17 cellular contexts compared by ENCODE assay signal in the genomic region with DNA sequence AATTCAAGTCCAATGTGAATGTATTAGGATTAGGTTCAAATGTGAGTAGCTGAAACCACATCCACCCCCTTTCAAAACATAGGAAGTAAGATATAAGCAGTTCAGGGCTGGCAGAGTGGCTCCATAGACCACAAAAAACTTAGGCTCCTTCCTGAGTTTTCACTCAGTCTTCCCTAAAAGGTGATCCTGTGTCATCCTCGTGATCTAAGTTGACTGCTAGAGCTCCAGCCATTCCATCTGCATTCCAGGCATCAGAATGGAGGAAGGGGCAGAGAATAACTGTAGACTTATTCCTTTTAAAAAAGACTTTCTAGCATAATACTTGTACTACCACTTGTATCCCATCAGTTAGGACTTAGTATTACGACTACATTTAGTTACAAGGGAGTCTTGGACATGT.
DNase-seq lines count a peak whose midpoint lies in the region; TF ChIP-seq lines count a peak whose summit lies in the region.
"Had no signal": no experiment of that assay in that cellular context is flagged by ENCODE, and none has a peak within 500 bp of the region (broad histone marks: within the 10 kb centered on the region; RNA-seq: fewer than 3 reads in every experiment).

No MANE protein-coding gene starts in this region.

- H3K36me3 Mint-ChIP-seq in type B pancreatic cell: peaks cover 35% of the 10 kb centered on the region
- no peaks in the 10 kb centered on the region for H3K36me3 Mint-ChIP-seq in Caco-2 (ENCODE audit: insufficient read depth, unreplicated experiment)
- H3K36me3 Mint-ChIP-seq: CD4-positive, CD25-positive, alpha-beta regulatory T cell; CD8-positive, alpha-beta memory T cell had no signal

- peaks cover 59% of the 10 kb centered on the region for H3K4me1 Mint-ChIP-seq in type B pancreatic cell (ENCODE audit: unreplicated experiment)
- peaks cover under 1% of the 10 kb centered on the region for H3K4me1 Mint-ChIP-seq in Caco-2 (ENCODE audit: low read depth, unreplicated experiment)
- H3K4me1 Mint-ChIP-seq: CD4-positive, CD25-positive, alpha-beta regulatory T cell; CD8-positive, alpha-beta memory T cell had no signal

- in situ Hi-C loops in brain microvascular endothelial cell (cut with HindIII; ENCODE audit: low pct_ligation_motif_present, low sequenced_read_pairs): no loop called here

- TF ChIP-seq CTCF in HEK293 (tag by site-specific recombination; IDR thresholded peaks at IDR 0.05) (no peak), brain microvascular endothelial cell (IDR thresholded peaks at IDR 0.05; ENCODE audit: low read depth, low read length, missing control alignments) (no peak), type B pancreatic cell (conservative IDR thresholded peaks at IDR 0.05) (no peak), Caco-2 (IDR thresholded peaks at IDR 0.05; ENCODE audit: insufficient read depth in 1 of 2, low read depth in 1 of 2, low read length in 1 of 2, severe bottlenecking in 1 of 2, unreplicated experiment in 1 of 2) (no peak)

- no peaks in the 10 kb centered on the region for H3K36me3 ChIP-seq in HEK293 (ENCODE audit: control insufficient read depth in 2 of 2, insufficient read depth in 1 of 2, low read length in 2 of 2)
- H3K36me3 ChIP-seq in brain microvascular endothelial cell (replicated peaks): no peaks in the 10 kb centered on the region
- no peaks in the 10 kb centered on the region for H3K36me3 ChIP-seq in Caco-2 (ENCODE audit: control insufficient read depth, insufficient read depth, low read length)
- H3K36me3 ChIP-seq: BE2C had no signal

- no peaks in the 10 kb centered on the region for H3K27me3 Mint-ChIP-seq in type B pancreatic cell
- no peaks in the 10 kb centered on the region for H3K27me3 Mint-ChIP-seq in Caco-2 (ENCODE audit: insufficient read depth, unreplicated experiment)
- H3K27me3 Mint-ChIP-seq: CD4-positive, CD25-positive, alpha-beta regulatory T cell; CD8-positive, alpha-beta memory T cell had no signal

- no peaks in the 10 kb centered on the region for H3K9me3 ChIP-seq in HEK293 (ENCODE audit: control insufficient read depth, insufficient read depth, low read depth, low read length)
- H3K9me3 ChIP-seq in Caco-2: no peaks in the 10 kb centered on the region

- DNase-seq in brain microvascular endothelial cell (no peak), type B pancreatic cell (ENCODE audit: extremely low spot score, unreplicated experiment) (no peak), Caco-2 (no peak), DMS114 treated with DMSO at 0.1 percent for 48 hours (lab: John Stamatoyannopoulos, UW; ENCODE audit: unreplicated experiment) (no peak)
- no peak for DNase-seq in stimulated activated CD4-positive, alpha-beta T cell treated with anti-CD3 and anti-CD28 coated beads, Interleukin-4, amount 100 ng/mL, for 24 hours
- DNase-seq: ACHN; BE2C; C1 segment of cervical spinal cord; CD4-positive, CD25-positive, alpha-beta regulatory T cell; CD8-positive, alpha-beta memory T cell; DMS79 treated with DMSO at 0.1 percent for 48 hours; GF-D8; GOT3; H9; IMR-90; KBM-7 had no signal

- peaks cover 11% of the 10 kb centered on the region for H3K9me3 Mint-ChIP-seq in type B pancreatic cell
- H3K9me3 Mint-ChIP-seq in Caco-2 (ENCODE audit: unreplicated experiment): no peaks in the 10 kb centered on the region
- H3K9me3 Mint-ChIP-seq: H9 had no signal

- CTCF ChIA-PET in HEK293 (lab: Yijun Ruan, JAX): no interaction called here
- CTCF ChIA-PET in Caco-2 (lab: Charles Lee): no interaction called here

- H3K4me1 ChIP-seq in HEK293 (ENCODE audit: control insufficient read depth, insufficient read depth, low read length): no peaks in the 10 kb centered on the region; the same call in 1 of the 2 replicates
- H3K4me1 ChIP-seq in Caco-2: peaks cover 11% of the 10 kb centered on the region
- H3K4me1 ChIP-seq: BE2C had no signal

- H3K4me3 Mint-ChIP-seq in type B pancreatic cell (no peak overlapping the region), Caco-2 (ENCODE audit: unreplicated experiment) (no peak overlapping the region)
- H3K4me3 Mint-ChIP-seq: CD4-positive, CD25-positive, alpha-beta regulatory T cell; CD8-positive, alpha-beta memory T cell; H9 had no signal

- POLR2A ChIA-PET in HEK293 (lab: Yijun Ruan, JAX): no interaction called here
- POLR2A ChIA-PET in Caco-2 (lab: Charles Lee): no interaction called here

- no peak overlapping the region for H3K27ac ChIP-seq in HEK293 (ENCODE audit: extremely low read depth, low read depth, low read length)
- peak overlapping the region; percentile 98 for H3K27ac ChIP-seq in brain microvascular endothelial cell

- H3K27ac Mint-ChIP-seq in type B pancreatic cell (peak overlapping the region; percentile 61), Caco-2 (ENCODE audit: unreplicated experiment) (no peak overlapping the region)
- H3K27ac Mint-ChIP-seq: CD4-positive, CD25-positive, alpha-beta regulatory T cell; CD8-positive, alpha-beta memory T cell; H9 had no signal

- H3K4me3 ChIP-seq in HEK293 (ENCODE audit: low read depth, low read length) (no peak overlapping the region), brain microvascular endothelial cell (ENCODE audit: low read depth, low read length) (no peak overlapping the region), Caco-2 (ENCODE audit: low read depth, low read length) (no peak overlapping the region)

- BruUV-seq in Caco-2 (replicated peaks; lab: Mats Ljungman, UMichigan): no TSS peak

- H3K27me3 ChIP-seq in brain microvascular endothelial cell (replicated peaks) (no peaks in the 10 kb centered on the region), Caco-2 (replicated peaks; ENCODE audit: control insufficient read depth, insufficient read depth, low read length) (no peaks in the 10 kb centered on the region)
- H3K27me3 ChIP-seq: BE2C had no signal

- intact Hi-C loops in Caco-2 (cut with micrococcal nuclease; ENCODE audit: unreplicated experiment): no loop called here

TF ChIP-seq in HEK293, 187 proteins besides CTCF, POLR2A, EP300 and RAD21:
- TF ChIP-seq, protein P1, sequence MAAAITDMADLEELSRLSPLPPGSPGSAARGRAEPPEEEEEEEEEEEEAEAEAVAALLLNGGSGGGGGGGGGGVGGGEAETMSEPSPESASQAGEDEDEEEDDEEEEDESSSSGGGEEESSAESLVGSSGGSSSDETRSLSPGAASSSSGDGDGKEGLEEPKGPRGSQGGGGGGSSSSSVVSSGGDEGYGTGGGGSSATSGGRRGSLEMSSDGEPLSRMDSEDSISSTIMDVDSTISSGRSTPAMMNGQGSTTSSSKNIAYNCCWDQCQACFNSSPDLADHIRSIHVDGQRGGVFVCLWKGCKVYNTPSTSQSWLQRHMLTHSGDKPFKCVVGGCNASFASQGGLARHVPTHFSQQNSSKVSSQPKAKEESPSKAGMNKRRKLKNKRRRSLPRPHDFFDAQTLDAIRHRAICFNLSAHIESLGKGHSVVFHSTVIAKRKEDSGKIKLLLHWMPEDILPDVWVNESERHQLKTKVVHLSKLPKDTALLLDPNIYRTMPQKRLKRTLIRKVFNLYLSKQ (tag by site-specific recombination; IDR thresholded peaks at IDR 0.05; ENCODE audit: borderline replicate concordance): no peak
- TF ChIP-seq ZNF223 (tag by site-specific recombination; IDR thresholded peaks at IDR 0.05): no peak
- peak; percentile 44 for TF ChIP-seq SETDB1 (IDR thresholded peaks at IDR 0.05; ENCODE audit: insufficient read length, low read length)
